Comparison of ENCODE assay signal across 20 cellular contexts in the genomic region with DNA sequence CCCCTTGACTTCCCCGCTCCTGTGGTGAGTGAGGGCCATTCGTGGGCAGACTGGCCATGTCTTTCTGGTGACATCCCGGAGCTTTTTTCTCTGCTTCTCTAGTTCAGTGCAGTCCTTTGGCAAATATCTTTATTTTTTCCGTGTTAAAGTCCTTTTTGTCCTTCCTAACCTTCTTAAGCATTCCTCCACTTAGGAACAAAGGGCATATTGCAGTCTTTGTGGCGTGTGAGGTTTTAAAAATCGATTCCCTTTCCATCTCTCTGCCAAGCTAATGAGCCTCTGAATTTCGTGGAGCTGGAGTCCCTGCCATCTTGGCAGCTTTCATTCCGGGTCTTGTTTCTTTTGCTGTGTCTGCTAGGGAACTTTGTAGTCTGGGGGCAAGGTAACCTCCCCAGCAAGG. TPM values are rescaled to one million over a fixed set of nuclear protein-coding genes. Genes with fewer than 3 reads are reported as not detected.
DNase-seq lines count a peak whose midpoint lies in the region; ATAC-seq and TF ChIP-seq lines count a peak whose summit lies in the region.
"Had no signal": no experiment of that assay in that cellular context is flagged by ENCODE, and none has a peak within 500 bp of the region (broad histone marks: within the 10 kb centered on the region; RNA-seq: fewer than 3 reads in every experiment).

No MANE protein-coding gene starts in this region.

- H3K27ac ChIP-seq in CD8-positive, alpha-beta memory T cell (ENCODE audit: low read depth, low read length): no peak overlapping the region
- H3K27ac ChIP-seq in neural cell (ENCODE audit: low read length) (no peak overlapping the region), smooth muscle cell (ENCODE audit: low read depth) (no peak overlapping the region)
- H3K27ac ChIP-seq: coronary artery, upper lobe of right lung had no signal

- H3K79me2 ChIP-seq in neural cell (replicated peaks; ENCODE audit: insufficient read depth, low read length): peaks cover 32% of the 10 kb centered on the region
- no peaks in the 10 kb centered on the region for H3K79me2 ChIP-seq in smooth muscle cell (ENCODE audit: low read depth)

- no peak for ATAC-seq in HG03097 (IDR thresholded peaks at IDR 0.05; ENCODE audit: low FRiP score, unreplicated experiment)
- ATAC-seq: activated naive CD4-positive, alpha-beta T cell treated with anti-CD3 and anti-CD28 coated beads, Interleukin-2, amount 50 U/mL, for 72 hours; left ventricle myocardium superior; pancreas; upper lobe of right lung had no signal

- peaks cover 13% of the 10 kb centered on the region for H3K36me3 ChIP-seq in CD8-positive, alpha-beta memory T cell (ENCODE audit: insufficient read depth, low read length)
- no peaks in the 10 kb centered on the region for H3K36me3 ChIP-seq in neural cell (ENCODE audit: insufficient read depth, low read length)
- no peaks in the 10 kb centered on the region for H3K36me3 ChIP-seq in smooth muscle cell (ENCODE audit: low read depth)
- H3K36me3 ChIP-seq: BE2C had no signal

- H2AFZ ChIP-seq in neural cell (ENCODE audit: low read depth, low read length) (no peak overlapping the region), smooth muscle cell (ENCODE audit: low read depth) (no peak overlapping the region)

- TF ChIP-seq EP300 in neural cell (conservative IDR thresholded peaks at IDR 0.05; ENCODE audit: poor library complexity, severe bottlenecking): no peak

- H3F3A ChIP-seq in neural cell (ENCODE audit: insufficient read depth, low read length, poor library complexity, severe bottlenecking) (no peaks in the 10 kb centered on the region), smooth muscle cell (ENCODE audit: low read depth) (no peaks in the 10 kb centered on the region)

- TF ChIP-seq CTCF in neural cell (IDR thresholded peaks at IDR 0.05; ENCODE audit: poor library complexity, severe bottlenecking): no peak
- TF ChIP-seq CTCF in smooth muscle cell (IDR thresholded peaks at IDR 0.05; ENCODE audit: borderline replicate concordance, insufficient read depth, poor library complexity, severe bottlenecking): no peak

- H3K36me3 Mint-ChIP-seq in CD8-positive, alpha-beta memory T cell: peaks cover 0 to 80% (median 10%) of the 10 kb centered on the region in 3 donors

- no peaks in the 10 kb centered on the region for H3K9me3 ChIP-seq in CD8-positive, alpha-beta memory T cell (ENCODE audit: low read length)
- H3K9me3 ChIP-seq in neural cell (ENCODE audit: low read length) (no peaks in the 10 kb centered on the region), smooth muscle cell (replicated peaks; ENCODE audit: low read depth) (no peaks in the 10 kb centered on the region)
- H3K9me3 ChIP-seq: BE2C, pancreas, SK-N-SH, upper lobe of right lung had no signal

- H3K27me3 ChIP-seq in CD8-positive, alpha-beta memory T cell (ENCODE audit: insufficient read depth, low read length, poor library complexity, severe bottlenecking): no peaks in the 10 kb centered on the region
- H3K27me3 ChIP-seq in neural cell (ENCODE audit: insufficient read depth, low read depth, low read length) (no peaks in the 10 kb centered on the region), smooth muscle cell (ENCODE audit: low read depth) (peaks cover 3% of the 10 kb centered on the region)
- H3K27me3 ChIP-seq: BE2C, pancreas, upper lobe of right lung had no signal

- DNase-seq in NCI-H2227 (lab: John Stamatoyannopoulos, UW; ENCODE audit: unreplicated experiment) (peak; percentile 15), NCI-H2227 treated with DMSO at 0.1 percent for 48 hours (lab: John Stamatoyannopoulos, UW) (no peak), astrocyte of the hippocampus (ENCODE audit: low read depth, low spot score) (peak; percentile 15), amniotic stem cell (lab: John Stamatoyannopoulos, UW) (no peak), smooth muscle cell (lab: John Stamatoyannopoulos, UW; ENCODE audit: unreplicated experiment) (no peak)
- no peak for DNase-seq in CD8-positive, alpha-beta memory T cell
- DNase-seq: 8988T; activated CD4-positive, alpha-beta T cell treated with anti-CD3 and anti-CD28 coated beads for 1 hour; BE2C; DMS153; left ventricle myocardium superior; pancreas; RPMI8226; SK-N-SH; stimulated activated CD4-positive, alpha-beta T cell treated with anti-CD3 and anti-CD28 coated beads, Interleukin-2, amount 100 ng/mL, for 24 hours; upper lobe of right lung had no signal

- H3K4me3 Mint-ChIP-seq in CD8-positive, alpha-beta memory T cell: peak overlapping the region in 5 of 7 donors; percentile 45 to 90 (median 63)

- H3K9me2 ChIP-seq in neural cell (ENCODE audit: insufficient read depth, low read length): no peaks in the 10 kb centered on the region
- H3K9me2 ChIP-seq: SK-N-SH had no signal

- CTCF ChIA-PET in CD8-positive, alpha-beta memory T cell (lab: Charles Lee): interaction anchor here (1.1 to 1.2 kb wide), 3 partner anchors 37 to 130 kb away, joined by 3 to 4 read pairs (median 3); partner anchors contain the start of genes ANKRD39 and CNNM4

- POLR2A ChIA-PET in CD8-positive, alpha-beta memory T cell (lab: Charles Lee): no interaction called here

- H3K4me1 ChIP-seq in CD8-positive, alpha-beta memory T cell (ENCODE audit: insufficient read depth, low read length): peaks cover 46% of the 10 kb centered on the region
- H3K4me1 ChIP-seq in smooth muscle cell (ENCODE audit: low read depth): peaks cover 17% of the 10 kb centered on the region
- H3K4me1 ChIP-seq: BE2C had no signal

- TF ChIP-seq RAD21 in neural cell (conservative IDR thresholded peaks at IDR 0.05): no peak

- H3K9me3 Mint-ChIP-seq in CD8-positive, alpha-beta memory T cell: no peaks in the 10 kb centered on the region
- H3K9me3 Mint-ChIP-seq: activated naive CD4-positive, alpha-beta T cell treated with anti-CD3 and anti-CD28 coated beads, Interleukin-2, amount 50 U/mL, for 72 hours had no signal

- H4K20me1 ChIP-seq in neural cell (ENCODE audit: insufficient read depth): no peaks in the 10 kb centered on the region
- peaks cover 25% of the 10 kb centered on the region for H4K20me1 ChIP-seq in smooth muscle cell (ENCODE audit: low read depth)

- H3K4me2 ChIP-seq in neural cell (ENCODE audit: low read length) (no peak overlapping the region), smooth muscle cell (no peak overlapping the region)
- H3K4me2 ChIP-seq: SK-N-SH had no signal

- peaks cover 0 to 1% of the 10 kb centered on the region in 2 donors for H3K27me3 Mint-ChIP-seq in CD8-positive, alpha-beta memory T cell

- no peak overlapping the region for H3K4me3 ChIP-seq in CD8-positive, alpha-beta memory T cell (ENCODE audit: low read length)
- H3K4me3 ChIP-seq in neural cell (ENCODE audit: low read length): peak overlapping the region; percentile 19
- no peak overlapping the region for H3K4me3 ChIP-seq in smooth muscle cell
- H3K4me3 ChIP-seq: coronary artery, upper lobe of right lung had no signal

- 93% methylated on average over 8 of the region's 8 CpGs for WGBS in smooth muscle cell (ENCODE audit: low lambda C conversion rate)

- H3K27ac Mint-ChIP-seq in CD8-positive, alpha-beta memory T cell: peak overlapping the region in 7 of 8 donors; percentile 15 to 92 (median 53)

- H3K9ac ChIP-seq in neural cell (ENCODE audit: low read length) (no peak overlapping the region), smooth muscle cell (ENCODE audit: low read depth) (no peak overlapping the region)
- H3K9ac ChIP-seq: SK-N-SH had no signal

- peaks cover 49 to 70% (median 49%) of the 10 kb centered on the region in 3 donors for H3K4me1 Mint-ChIP-seq in CD8-positive, alpha-beta memory T cell

TF ChIP-seq in neural cell, 6 proteins besides CTCF, POLR2A, EP300 and RAD21:
- TF ChIP-seq EZH2 (IDR thresholded peaks at IDR 0.05; ENCODE audit: borderline replicate concordance, insufficient read depth, low read length, poor library complexity, severe bottlenecking) (no peak), TAF1 (IDR thresholded peaks at IDR 0.05; ENCODE audit: low read depth) (no peak), MXI1 (conservative IDR thresholded peaks at IDR 0.05; ENCODE audit: poor library complexity, severe bottlenecking) (no peak)

RNA-seq across cellular contexts. Expression of gene CNNM3, which starts 5.0 kb away (rescaled TPM):
- total RNA-seq in CD8-positive, alpha-beta memory T cell: 10 to 100 TPM; 32.6 to 36.6 TPM
- 13.0 TPM for polyA plus RNA-seq in CD8-positive, alpha-beta memory T cell
- polyA plus RNA-seq in neural cell (9.5 and 9.6 TPM in 2 replicates), smooth muscle cell (4.8 and 5.5 TPM in 2 replicates)
- 15.7 and 19.2 TPM in 2 replicates for polyA minus RNA-seq in neural cell
- total RNA-seq in smooth muscle cell: 2.4 and 3.2 TPM in 2 replicates

RNA-seq across cellular contexts. Expression of gene ANKRD23, which starts 22.7 kb away (rescaled TPM):
- 1 to 10 TPM; 3.8 to 3.9 TPM for total RNA-seq in CD8-positive, alpha-beta memory T cell
- polyA plus RNA-seq in CD8-positive, alpha-beta memory T cell: 0.47 TPM
- polyA plus RNA-seq in neural cell: 12.1 and 17.7 TPM in 2 replicates
- 13.4 and 16.6 TPM in 2 replicates for polyA minus RNA-seq in neural cell
- total RNA-seq in smooth muscle cell: 1.6 and 5.6 TPM in 2 replicates
- polyA plus RNA-seq in smooth muscle cell: 1.7 and 3.5 TPM in 2 replicates

RNA-seq across cellular contexts. Expression of gene ANKRD39, which starts 36.7 kb away (rescaled TPM):
- total RNA-seq in CD8-positive, alpha-beta memory T cell: 10 to 100 TPM; 30.9 to 32.2 TPM
- polyA plus RNA-seq in CD8-positive, alpha-beta memory T cell: 29.6 TPM
- polyA plus RNA-seq in neural cell (30.7 and 39.0 TPM in 2 replicates), smooth muscle cell (16.5 and 19.1 TPM in 2 replicates)
- polyA minus RNA-seq in neural cell: 15.3 and 18.2 TPM in 2 replicates
- total RNA-seq in smooth muscle cell: 7.9 and 9.6 TPM in 2 replicates

RNA-seq across cellular contexts. Expression of gene SEMA4C, which starts 48.8 kb away (rescaled TPM):
- total RNA-seq in CD8-positive, alpha-beta memory T cell: 10 to 100 TPM; 16.6 to 18.7 TPM
- 7.1 TPM for polyA plus RNA-seq in CD8-positive, alpha-beta memory T cell
- polyA plus RNA-seq in neural cell (88.7 and 101 TPM in 2 replicates), smooth muscle cell (39.3 and 40.7 TPM in 2 replicates)
- polyA minus RNA-seq in neural cell: 87.4 and 111 TPM in 2 replicates
- 41.0 and 42.0 TPM in 2 replicates for total RNA-seq in smooth muscle cell

Comparison
In these comparisons a context has a peak if more than half of its experiments do, and no peak if none do; other contexts are left out.
1. DNase-seq: peak in NCI-H2227 (single experiment) and astrocyte of the hippocampus (single experiment); none in NCI-H2227 treated with DMSO at 0.1 percent for 48 hours (single experiment), CD8-positive, alpha-beta memory T cell (0 of 5), amniotic stem cell (single experiment) and smooth muscle cell (single experiment).